In the genomic region with DNA sequence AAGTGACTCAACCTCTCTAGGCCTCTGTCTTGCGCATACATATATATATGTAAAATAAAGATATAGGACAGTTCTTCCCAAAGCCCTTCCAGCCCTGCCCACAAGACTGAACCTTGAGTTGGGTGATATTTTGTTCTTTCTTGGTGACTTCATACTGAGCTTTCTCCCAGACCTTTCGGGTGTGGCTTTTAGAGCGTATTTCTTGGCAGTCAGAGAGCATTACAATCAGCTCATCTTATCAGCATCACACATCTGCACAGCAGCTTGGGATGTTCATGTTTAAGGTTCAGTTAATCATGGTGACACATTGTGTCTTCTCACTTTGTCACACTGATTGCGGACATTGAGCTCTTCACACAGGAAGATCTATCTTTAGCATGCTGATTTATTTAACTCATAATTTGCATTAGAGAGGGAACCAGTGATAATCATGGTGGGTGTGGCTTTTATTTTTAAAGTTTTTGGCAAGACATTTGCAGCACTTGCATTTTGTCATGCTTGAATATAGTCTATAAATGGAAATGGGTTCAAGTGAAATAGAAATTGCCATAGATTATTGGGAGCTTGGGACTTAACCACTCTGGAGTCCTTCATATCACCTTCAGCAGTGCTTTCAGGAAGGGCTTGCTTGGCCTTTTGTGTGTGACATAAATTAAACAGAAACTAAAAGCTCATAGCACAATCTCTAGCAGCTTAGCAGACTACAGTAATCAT, we compare ENCODE assay signal across 9 cellular contexts. TPM values are rescaled to one million over a fixed set of nuclear protein-coding genes. Genes with fewer than 3 reads are reported as not detected.
DNase-seq lines count a peak whose midpoint lies in the region; ATAC-seq, FAIRE-seq and TF ChIP-seq lines count a peak whose summit lies in the region.
"Had no signal": no experiment of that assay in that cellular context is flagged by ENCODE, and none has a peak within 500 bp of the region (broad histone marks: within the 10 kb centered on the region; RNA-seq: fewer than 3 reads in every experiment).

No MANE protein-coding gene starts in this region.

- no peak overlapping the region for H2BK120ac ChIP-seq in H9 (ENCODE audit: low read depth, low read length, poor library complexity, severe bottlenecking)

- H3K27ac ChIP-seq in HEK293 (ENCODE audit: extremely low read depth, low read depth, low read length) (no peak overlapping the region), PC-3 (ENCODE audit: low read length) (peak overlapping the region; percentile 21), dorsolateral prefrontal cortex (peak overlapping the region in 34 of 59 donors; percentile 1 to 64 (median 39)), small intestine (ENCODE audit: low read depth in 1 of 2, low read length in 1 of 2) (peak overlapping the region; percentile 56 to 85), H9 (ENCODE audit: insufficient read length, low read depth, low read length) (no peak overlapping the region), coronary artery (peak overlapping the region in 1 of 2 donors; percentile 1), thyroid gland (peak overlapping the region in 1 of 3 donors; percentile 5)
- H3K27ac ChIP-seq: VCaP had no signal

- H3K9me3 ChIP-seq in HEK293 (ENCODE audit: control insufficient read depth, insufficient read depth, low read depth, low read length): no peaks in the 10 kb centered on the region
- no peaks in the 10 kb centered on the region for H3K9me3 ChIP-seq in PC-3 (ENCODE audit: low read length)
- H3K9me3 ChIP-seq in small intestine (ENCODE audit: control insufficient read depth, low read depth): no peaks in the 10 kb centered on the region
- H3K9me3 ChIP-seq in H9 (ENCODE audit: control insufficient read depth, low read depth, low read length): no peaks in the 10 kb centered on the region
- H3K9me3 ChIP-seq in thyroid gland: no peaks in the 10 kb centered on the region

- H3K9me3 Mint-ChIP-seq in H9: no peaks in the 10 kb centered on the region

- no peak overlapping the region for H3K4me3 Mint-ChIP-seq in H9

- no peak overlapping the region for H2BK15ac ChIP-seq in H9 (ENCODE audit: low read depth, low read length)

- TF ChIP-seq POLR2A in thyroid gland (IDR thresholded peaks at IDR 0.05): no peak

- H3K56ac ChIP-seq in H9 (ENCODE audit: insufficient read length, low read depth, low read length): no peak overlapping the region

- H4K5ac ChIP-seq in H9 (ENCODE audit: insufficient read length, low read depth, low read length): no peak overlapping the region

- no peaks in the 10 kb centered on the region for H3K9me2 ChIP-seq in PC-3 (replicated peaks; ENCODE audit: low read length)

- no peaks in the 10 kb centered on the region for H3K36me3 Mint-ChIP-seq in H9 (ENCODE audit: insufficient read depth in 1 of 3, low read depth in 3 of 3)

- peaks cover 21% of the 10 kb centered on the region; the same call in 1 of the 2 replicates for H3K79me2 ChIP-seq in PC-3 (ENCODE audit: low read length)
- no peaks in the 10 kb centered on the region for H3K79me2 ChIP-seq in H9 (ENCODE audit: insufficient read depth, low read length)

- peaks cover 3 to 4% of the 10 kb centered on the region in 2 experiments; a peak in 3 of 4 replicates for H3K4me1 Mint-ChIP-seq in H9

- peaks cover 7% of the 10 kb centered on the region for H3F3A ChIP-seq in PC-3 (ENCODE audit: low read length, unreplicated experiment)

- no peak overlapping the region for H2BK5ac ChIP-seq in H9 (ENCODE audit: insufficient read length, low read length)

- 12 to 31% (median 17%) methylated on average over 4 of the region's 4 CpGs for WGBS in small intestine, 3 donors
- no CpG with 5 or more reads among the region's 4 CpGs for WGBS in H9 (ENCODE audit: extremely low coverage, insufficient read length, low lambda C conversion rate)
- WGBS in thyroid gland, 2 donors: 67 to 81% methylated on average over 4 of the region's 4 CpGs

- BruUV-seq in PC-3 (replicated peaks; lab: Mats Ljungman, UMichigan): no TSS peak

- H3K36me3 ChIP-seq in HEK293 (ENCODE audit: control insufficient read depth in 2 of 2, insufficient read depth in 1 of 2, low read length in 2 of 2): peaks cover 0 to 4% of the 10 kb centered on the region in 2 experiments; a peak in 2 of 3 replicates
- peaks cover 5% of the 10 kb centered on the region; the same call in 1 of the 2 replicates for H3K36me3 ChIP-seq in PC-3 (ENCODE audit: low read depth, low read length)
- H3K36me3 ChIP-seq in small intestine (ENCODE audit: control insufficient read depth in 2 of 2, insufficient read depth in 2 of 2, low read length in 2 of 2): no peaks in the 10 kb centered on the region
- no peaks in the 10 kb centered on the region for H3K36me3 ChIP-seq in thyroid gland

- POLR2A ChIA-PET in HEK293 (lab: Yijun Ruan, JAX) (interaction anchor here (1.1 kb wide), 1 partner anchor 8 kb away, joined by 3 read pairs; no protein-coding TSS in a partner anchor), PC-3 (lab: Charles Lee; ENCODE audit: unreplicated experiment) (no interaction called here)

- intact Hi-C loops in PC-3 (cut with micrococcal nuclease) (no loop called here), dorsolateral prefrontal cortex (cut with DNase I) (no loop called here), thyroid gland (cut with DNase I) (no loop called here)

- no peak overlapping the region for H2AFZ ChIP-seq in PC-3 (ENCODE audit: low read length)
- H2AFZ ChIP-seq in H9 (ENCODE audit: low read length): no peak overlapping the region

- H3K4me3 ChIP-seq in HEK293 (ENCODE audit: low read depth, low read length): no peak overlapping the region
- no peak overlapping the region for H3K4me3 ChIP-seq in PC-3 (ENCODE audit: low read length)
- H3K4me3 ChIP-seq in dorsolateral prefrontal cortex: no peak overlapping the region
- no peak overlapping the region for H3K4me3 ChIP-seq in small intestine (ENCODE audit: low read depth in 1 of 2, low read length in 2 of 2)
- no peak overlapping the region for H3K4me3 ChIP-seq in coronary artery
- no peak overlapping the region for H3K4me3 ChIP-seq in thyroid gland (replicated peaks in 1 of 3)

- H3K4me2 ChIP-seq in PC-3 (ENCODE audit: low read length): no peak overlapping the region
- no peak overlapping the region for H3K4me2 ChIP-seq in H9 (ENCODE audit: insufficient read depth, insufficient read length, low read length)

- no peak overlapping the region for H4K8ac ChIP-seq in H9 (replicated peaks; ENCODE audit: insufficient read length, low read depth, low read length)

- H3T11ph ChIP-seq in H9 (ENCODE audit: low read length): no peak overlapping the region

- in situ Hi-C loops in GM13976 (cut with MboI; ENCODE audit: low sequenced_read_pairs, unreplicated experiment): no loop called here

- DNase-seq in GM13976 (ENCODE audit: low spot score) (peak; percentile 55), PC-3 (peak; percentile 63), dorsolateral prefrontal cortex (peak in 1 of 10 donors; percentile 14), small intestine (peak; percentile 89), H9 (no peak), coronary artery (ENCODE audit: low spot score) (no peak), thyroid gland (no peak)

- CTCF ChIA-PET in HEK293 (lab: Yijun Ruan, JAX): interaction anchor here (0.7 kb wide), 1 partner anchor 239 kb away, joined by 3 read pairs; no protein-coding TSS in a partner anchor
- CTCF ChIA-PET in PC-3 (lab: Charles Lee): interaction anchor here (0.5 kb wide), 1 partner anchor 105 kb away, joined by 3 read pairs; no protein-coding TSS in a partner anchor

- FAIRE-seq in small intestine (lab: Jason Lieb, UNC): no peak

- no peaks in the 10 kb centered on the region for H3K79me1 ChIP-seq in H9 (ENCODE audit: insufficient read depth, low read depth, low read length, poor library complexity, severe bottlenecking)

- no peak overlapping the region for H2BK20ac ChIP-seq in H9 (ENCODE audit: low read depth, low read length, poor library complexity, severe bottlenecking)

- H3K27ac Mint-ChIP-seq in H9: no peak overlapping the region

- H3K27me3 Mint-ChIP-seq in H9 (ENCODE audit: low read depth): no peaks in the 10 kb centered on the region

- no peak overlapping the region for H4K91ac ChIP-seq in H9 (ENCODE audit: insufficient read length, low read depth, low read length)

- no peak overlapping the region for H3K14ac ChIP-seq in H9 (ENCODE audit: insufficient read depth, low read length)

- H3K27me3 ChIP-seq in PC-3 (ENCODE audit: low read length) (no peaks in the 10 kb centered on the region), dorsolateral prefrontal cortex (no peaks in the 10 kb centered on the region), small intestine (ENCODE audit: control insufficient read depth in 2 of 2, insufficient read depth in 2 of 2, low read length in 2 of 2) (no peaks in the 10 kb centered on the region), H9 (ENCODE audit: insufficient read depth, low read length) (no peaks in the 10 kb centered on the region), thyroid gland (no peaks in the 10 kb centered on the region)

- H3K4me1 ChIP-seq in HEK293 (ENCODE audit: control insufficient read depth, insufficient read depth, low read length) (peaks cover 9% of the 10 kb centered on the region; the same call in 1 of the 2 replicates), PC-3 (ENCODE audit: insufficient read depth, low read length) (peaks cover 14% of the 10 kb centered on the region), small intestine (ENCODE audit: control insufficient read depth in 2 of 2, insufficient read depth in 1 of 2, low read depth in 1 of 2, low read length in 1 of 2) (peaks cover 5 to 7% of the 10 kb centered on the region in 2 donors), H9 (ENCODE audit: insufficient read depth, low read length) (no peaks in the 10 kb centered on the region), thyroid gland (peaks cover 36 to 43% of the 10 kb centered on the region in 2 donors)

- no peak overlapping the region for H3K18ac ChIP-seq in H9 (ENCODE audit: insufficient read length, low read depth, low read length)

- ATAC-seq in PC-3: peak; percentile 84

- H3K23ac ChIP-seq in H9 (ENCODE audit: insufficient read length, low read depth, low read length): no peak overlapping the region

- no peaks in the 10 kb centered on the region for H3K23me2 ChIP-seq in H9 (ENCODE audit: insufficient read length, low read depth, low read length, poor library complexity, severe bottlenecking)

- H3K9ac ChIP-seq in PC-3 (ENCODE audit: low read length) (no peak overlapping the region), H9 (ENCODE audit: extremely low read depth, insufficient read length, low read length) (no peak overlapping the region)

- no peak overlapping the region for H2BK12ac ChIP-seq in H9 (ENCODE audit: insufficient read length, low read depth, low read length)

- H3K4ac ChIP-seq in H9 (ENCODE audit: low read depth, low read length): no peak overlapping the region

- H2AK5ac ChIP-seq in H9 (ENCODE audit: insufficient read length, low read length): no peak overlapping the region

- H4K20me1 ChIP-seq in PC-3 (ENCODE audit: low read length) (no peaks in the 10 kb centered on the region), H9 (ENCODE audit: control insufficient read depth, insufficient read depth, insufficient read length) (no peaks in the 10 kb centered on the region)

- TF ChIP-seq CTCF in GM13976 (IDR thresholded peaks at IDR 0.05; ENCODE audit: borderline replicate concordance, control extremely low read depth, extremely low read depth, insufficient read depth, missing control alignments) (no peak), HEK293 (tag by site-specific recombination; IDR thresholded peaks at IDR 0.05) (no peak), PC-3 (conservative IDR thresholded peaks at IDR 0.05; ENCODE audit: low read depth, low read length) (no peak), dorsolateral prefrontal cortex (IDR thresholded peaks at IDR 0.05 in 54 of 56, conservative IDR thresholded peaks at IDR 0.05 in 2 of 56; ENCODE audit: low read depth in 1 of 56, partially characterized antibody in 56 of 56) (no peak), H9 (conservative IDR thresholded peaks at IDR 0.05) (no peak), coronary artery (IDR thresholded peaks at IDR 0.05) (no peak), thyroid gland (IDR thresholded peaks at IDR 0.05) (no peak)

RNA-seq across cellular contexts. Expression of a gene that starts 8.3 kb away (rescaled TPM):
- total RNA-seq in PC-3 (2014; rRNA removed): 20.0 and 23.0 TPM in 2 replicates
- 10 to 100 TPM; 27.3 to 89.7 (median 65.4) TPM for total RNA-seq in dorsolateral prefrontal cortex
- 10 to 100 TPM; 16.2 to 31.5 (median 21.4) TPM for polyA plus RNA-seq in small intestine
- 28.3 and 29.7 TPM in 2 replicates for total RNA-seq in H9 (2021)
- 10 to 100 TPM; 31.0 to 35.5 (median 32.7) TPM for total RNA-seq in thyroid gland

Comparison
In these comparisons a context has a peak if more than half of its experiments do, and no peak if none do; other contexts are left out.
1. DNase-seq: peak in GM13976 (single experiment), PC-3 (single experiment) and small intestine (single experiment); none in H9 (single experiment), coronary artery (single experiment) and thyroid gland (0 of 2).
2. H3K27ac ChIP-seq: peak in PC-3 (single experiment), dorsolateral prefrontal cortex (34 of 59) and small intestine (2 of 2); none in HEK293 (single experiment) and H9 (single experiment).